Comparison of ENCODE assay signal across 18 cellular contexts in the genomic region with DNA sequence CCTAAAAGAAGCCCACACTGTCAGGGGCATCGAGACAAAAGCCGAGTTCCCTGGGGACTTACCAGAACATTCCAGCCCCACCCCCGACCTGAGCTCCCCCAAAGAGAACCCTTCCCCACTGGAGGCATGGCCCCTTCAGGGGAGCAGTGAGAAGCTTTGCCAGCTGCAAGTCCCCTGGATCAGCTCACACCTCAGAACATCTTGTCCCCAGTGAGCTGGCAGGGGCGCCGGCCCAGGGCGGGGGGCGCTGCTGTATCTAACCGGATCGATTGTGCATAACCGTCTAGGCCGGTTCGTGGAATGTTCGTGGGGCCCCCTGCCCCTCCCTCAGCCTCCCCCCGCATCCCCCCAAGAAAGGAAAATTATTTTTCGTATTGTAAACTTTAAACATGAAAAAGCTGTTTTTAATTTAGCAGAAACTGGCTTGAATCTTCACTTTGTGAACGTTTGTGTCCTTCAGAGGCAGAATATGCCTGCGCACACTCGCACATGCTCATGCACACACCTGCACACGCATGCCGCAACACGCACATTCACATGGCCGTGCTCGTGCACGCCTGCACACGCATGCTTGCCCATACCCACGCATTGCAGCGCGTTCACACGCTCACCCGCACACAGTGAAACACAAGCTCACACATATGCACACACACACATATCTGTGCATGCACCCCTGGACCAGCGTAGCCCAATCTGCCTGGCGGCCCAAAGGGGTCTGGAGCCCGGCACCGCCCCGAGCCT. TPM values are rescaled to one million over a fixed set of nuclear protein-coding genes. Genes with fewer than 3 reads are reported as not detected.
DNase-seq lines count a peak whose midpoint lies in the region; ATAC-seq and TF ChIP-seq lines count a peak whose summit lies in the region.
"Had no signal": no experiment of that assay in that cellular context is flagged by ENCODE, and none has a peak within 500 bp of the region (broad histone marks: within the 10 kb centered on the region; RNA-seq: fewer than 3 reads in every experiment).

No MANE protein-coding gene starts in this region.

- peaks cover 35 to 40% (median 36%) of the 10 kb centered on the region in 3 donors for H3K4me1 ChIP-seq in skeletal muscle tissue (ENCODE audit: control insufficient read depth in 3 of 3, insufficient read depth in 3 of 3, low read length in 3 of 3)
- H3K4me1 ChIP-seq: A549 had no signal

- H3K36me3 ChIP-seq in H7 (replicated peaks; ENCODE audit: control insufficient read depth, insufficient read depth, low read length) = no peaks in the 10 kb centered on the region; the same call in 1 of the 2 replicates
- peaks cover 20 to 21% (median 21%) of the 10 kb centered on the region in 3 donors for H3K36me3 ChIP-seq in skeletal muscle tissue (ENCODE audit: control insufficient read depth in 3 of 3, insufficient read depth in 3 of 3, low read length in 3 of 3)

- peak overlapping the region in 2 of 3 donors; percentile 51 to 75 for H3K9ac ChIP-seq in skeletal muscle tissue (ENCODE audit: low read depth in 1 of 3, low read length in 3 of 3)

- intact Hi-C loops in left colon (cut with DNase I, micrococcal nuclease) = no loop called here

- peaks cover 8% of the 10 kb centered on the region for H3K4me1 Mint-ChIP-seq in brain

- peak overlapping the region in 1 of 5 experiments; percentile 17 for H3K4me3 Mint-ChIP-seq in brain
- H3K4me3 Mint-ChIP-seq: CD4-positive, CD25-positive, alpha-beta regulatory T cell; IgD-negative memory B cell had no signal

- H3K27me3 Mint-ChIP-seq in brain = peaks cover 4% of the 10 kb centered on the region
- H3K27me3 Mint-ChIP-seq: CD4-positive, CD25-positive, alpha-beta regulatory T cell; IgD-negative memory B cell had no signal

- no peak for ATAC-seq in left colon
- ATAC-seq in GM18907 (IDR thresholded peaks at IDR 0.05; ENCODE audit: unreplicated experiment) = no peak

- H3K9me3 ChIP-seq in skeletal muscle tissue (ENCODE audit: control insufficient read depth in 3 of 3, low read length in 3 of 3) = no peaks in the 10 kb centered on the region
- H3K9me3 ChIP-seq: A549 had no signal

- peak overlapping the region; percentile 38 for H3K27ac ChIP-seq in layer of hippocampus (ENCODE audit: low read depth, low read length)
- no peak overlapping the region for H3K27ac ChIP-seq in skeletal muscle tissue (ENCODE audit: low read depth, low read length)

- H3K9me3 Mint-ChIP-seq in brain = no peaks in the 10 kb centered on the region
- H3K9me3 Mint-ChIP-seq: CD4-positive, CD25-positive, alpha-beta regulatory T cell; IgD-negative memory B cell had no signal

- no peaks in the 10 kb centered on the region for H3K27me3 ChIP-seq in H7 (ENCODE audit: control insufficient read depth, insufficient read depth, low read length)
- no peaks in the 10 kb centered on the region for H3K27me3 ChIP-seq in layer of hippocampus (ENCODE audit: control insufficient read depth, insufficient read depth, low read length)
- no peaks in the 10 kb centered on the region for H3K27me3 ChIP-seq in skeletal muscle tissue (ENCODE audit: control insufficient read depth in 3 of 3, insufficient read depth in 3 of 3, low read length in 3 of 3)

- no peak for TF ChIP-seq CTCF in brain (conservative IDR thresholded peaks at IDR 0.05)

- peak; percentile 56 for DNase-seq in H7
- no peak for DNase-seq in DMS 273 (lab: John Stamatoyannopoulos, UW; ENCODE audit: unreplicated experiment)
- no peak for DNase-seq in left colon
- no peak for DNase-seq in stimulated activated naive CD4-positive, alpha-beta T cell (lab: John Stamatoyannopoulos, UW)
- DNase-seq: CD4-positive, CD25-positive, alpha-beta regulatory T cell; DMS79 treated with DMSO at 0.1 percent for 48 hours; MV-4-11; NCI-H1436 treated with DMSO at 0.1 percent for 48 hours; NCI-H2081; NCI-H524 had no signal

- H3K36me3 Mint-ChIP-seq in brain = peaks cover 15% of the 10 kb centered on the region

- H3K4me3 ChIP-seq in H7 (ENCODE audit: insufficient read depth, low read depth, low read length) (no peak overlapping the region), skeletal muscle tissue (ENCODE audit: low read length in 3 of 3) (no peak overlapping the region)
- H3K4me3 ChIP-seq: A549 had no signal

- H3K27ac Mint-ChIP-seq in brain = peak overlapping the region in 3 of 5 experiments; percentile 50 to 78 (median 75)
- H3K27ac Mint-ChIP-seq: CD4-positive, CD25-positive, alpha-beta regulatory T cell; IgD-negative memory B cell had no signal

RNA-seq across cellular contexts. Expression of gene CRTC1, which starts 12.0 kb away (rescaled TPM):
- 3.7 and 6.1 TPM in 2 replicates for total RNA-seq in H7 (2014; rRNA removed; shearing (Covaris generic))
- 29.6 TPM for polyA plus RNA-seq in brain (ENCODE audit: insufficient read depth, low read depth, low replicate concordance)
- total RNA-seq in skeletal muscle tissue (3.1 TPM), left colon (10 to 100 TPM; 10.2 TPM)

RNA-seq across cellular contexts. Expression of gene KLHL26, which starts 34.6 kb away (rescaled TPM):
- total RNA-seq in H7 (2014; rRNA removed; shearing (Covaris generic)) = 7.1 and 11.7 TPM in 2 replicates
- polyA plus RNA-seq in brain (ENCODE audit: insufficient read depth, low read depth, low replicate concordance) = 10.9 TPM
- 2.1 TPM for total RNA-seq in skeletal muscle tissue
- total RNA-seq in left colon = 10 to 100 TPM in 1 of 2 donors, 1 to 10 TPM in 1; 8.5 to 10.1 TPM

RNA-seq across cellular contexts. Expression of gene TMEM59L, which starts 58.8 kb away (rescaled TPM):
- total RNA-seq in H7 (2014; rRNA removed; shearing (Covaris generic)) = 1.8 and 3.5 TPM in 2 replicates
- polyA plus RNA-seq in brain (ENCODE audit: insufficient read depth, low read depth, low replicate concordance) = 124 TPM
- total RNA-seq in skeletal muscle tissue (2.1 TPM), left colon (1 to 10 TPM in 1 of 2 donors, under 1 TPM in 1; 0.40 to 1.1 TPM)
- total RNA-seq: CD4-positive, CD25-positive, alpha-beta regulatory T cell; HT-29; RPMI7951 had no signal
- polyA plus RNA-seq: CD4-positive, CD25-positive, alpha-beta regulatory T cell; IgD-negative memory B cell had no signal
